Comparison of ENCODE assay signal across 2 cellular contexts in genomic region chr6:4714961-4715501, GRCh38.
TF ChIP-seq lines count a peak whose summit lies in the region.

No MANE protein-coding gene starts in this region.

TF ChIP-seq in HCT116, 20 proteins besides CTCF, POLR2A, EP300 and RAD21:
- TF ChIP-seq ZFX (IDR thresholded peaks at IDR 0.05): no peak
- TF ChIP-seq POLR2AphosphoS5 (IDR thresholded peaks at IDR 0.05; ENCODE audit: low read depth, low read length): no peak
- TF ChIP-seq SP1 (IDR thresholded peaks at IDR 0.05; ENCODE audit: low read depth): peak; percentile 18; the same call in 1 of the 2 replicates
- no peak for TF ChIP-seq EZH2 (IDR thresholded peaks at IDR 0.05)
- TF ChIP-seq ELF1 (IDR thresholded peaks at IDR 0.05; ENCODE audit: borderline replicate concordance, low read depth): no peak
- no peak for TF ChIP-seq ZNF274 (IDR thresholded peaks at IDR 0.05; ENCODE audit: low read depth, low read length)
- TF ChIP-seq ZBTB33 (IDR thresholded peaks at IDR 0.05; ENCODE audit: extremely low read depth, insufficient replicate concordance, low read length): no peak
- TF ChIP-seq CEBPB (IDR thresholded peaks at IDR 0.05; ENCODE audit: low read depth): no peak
- no peak for TF ChIP-seq ATF3 (IDR thresholded peaks at IDR 0.05)
- peak; percentile 50; the same call in 1 of the 2 replicates for TF ChIP-seq MAX (IDR thresholded peaks at IDR 0.05)
- peak; percentile 47; the same call in 1 of the 2 replicates for TF ChIP-seq FOSL1 (IDR thresholded peaks at IDR 0.05; ENCODE audit: low read depth)
- no peak for TF ChIP-seq TCF7L2 (IDR thresholded peaks at IDR 0.05; ENCODE audit: borderline replicate concordance, extremely low read depth, insufficient read depth, insufficient read length)
- no peak for TF ChIP-seq JUND (IDR thresholded peaks at IDR 0.05)
- TF ChIP-seq SRF (IDR thresholded peaks at IDR 0.05; ENCODE audit: low read depth): no peak
- no peak for TF ChIP-seq EZH2phosphoT487 (IDR thresholded peaks at IDR 0.05; ENCODE audit: borderline replicate concordance)
- TF ChIP-seq CBX3 (IDR thresholded peaks at IDR 0.05; ENCODE audit: low read depth): no peak
- TF ChIP-seq SIN3A (IDR thresholded peaks at IDR 0.05; ENCODE audit: low read depth): no peak
- TF ChIP-seq YY1 (IDR thresholded peaks at IDR 0.05; ENCODE audit: extremely low read depth, insufficient replicate concordance, low read depth, low read length): no peak

TF ChIP-seq in H1, 55 proteins besides CTCF, POLR2A, EP300 and RAD21:
- TF ChIP-seq EGR1 (IDR thresholded peaks at IDR 0.05; ENCODE audit: borderline replicate concordance, low read depth, low read length) (no peak), JUND (IDR thresholded peaks at IDR 0.05; ENCODE audit: low read length) (0 out of 2 replicates have a peak, but pooled peaks have one; percentile 7), BRCA1 (IDR thresholded peaks at IDR 0.05; ENCODE audit: low read depth, low read length) (no peak), BACH1 (IDR thresholded peaks at IDR 0.05; ENCODE audit: low read length) (no peak)
